Comparison of ENCODE assay signal across 17 cellular contexts in the genomic region with DNA sequence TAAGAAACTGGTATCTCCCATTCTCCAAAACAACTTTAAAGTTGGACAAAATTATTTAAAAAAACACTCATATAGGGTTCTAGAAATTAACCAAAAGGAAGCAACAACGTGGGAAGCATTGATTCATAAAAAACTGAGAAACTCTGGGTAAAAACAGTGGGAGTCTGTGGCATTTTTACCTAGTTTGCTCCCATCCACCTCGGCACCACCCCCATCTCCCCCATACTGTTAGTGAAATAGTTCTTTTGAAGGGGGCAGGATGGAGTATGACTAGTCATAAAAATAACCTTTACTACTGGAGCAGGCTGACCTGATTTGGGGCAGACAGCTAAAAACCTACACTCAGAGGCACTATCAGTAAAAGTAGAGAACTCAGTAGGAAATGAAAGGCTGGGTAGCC.
"Had no signal": no experiment of that assay in that cellular context is flagged by ENCODE, and none has a peak within 500 bp of the region (broad histone marks: within the 10 kb centered on the region; RNA-seq: fewer than 3 reads in every experiment).

No MANE protein-coding gene starts in this region.

- H3K27me3 ChIP-seq: body of pancreas, right atrium auricular region, tibial artery had no signal

- H3K9me3 ChIP-seq: body of pancreas, mucosa of descending colon, prostate gland, right atrium auricular region, tibial artery had no signal

- H3K9me3 Mint-ChIP-seq: activated naive CD8-positive, alpha-beta T cell treated with anti-CD3 and anti-CD28 coated beads, Interleukin-2, amount 10 ng/mL, durations not matched to agents 7 days and 5 days; effector memory CD8-positive, alpha-beta T cell; naive B cell; stimulated activated memory B cell treated with anti-CD40 and anti-IgM and Interleukin-4, amounts not matched to agents 10 μg/mL and 1 μg/mL and 100 μg/mL, for 72 hours had no signal

- H3K4me1 ChIP-seq: body of pancreas, prostate gland had no signal

- H3K36me3 Mint-ChIP-seq: activated naive CD8-positive, alpha-beta T cell treated with anti-CD3 and anti-CD28 coated beads, Interleukin-2, amount 10 ng/mL, durations not matched to agents 7 days and 5 days had no signal

- ATAC-seq: body of pancreas; effector memory CD8-positive, alpha-beta T cell; mucosa of descending colon; stimulated activated memory B cell treated with anti-CD40 and anti-IgM and Interleukin-4, amounts not matched to agents 10 μg/mL and 1 μg/mL and 100 μg/mL, for 72 hours had no signal

- H3K4me3 Mint-ChIP-seq: activated naive CD8-positive, alpha-beta T cell treated with anti-CD3 and anti-CD28 coated beads, Interleukin-2, amount 10 ng/mL, durations not matched to agents 7 days and 5 days; effector memory CD8-positive, alpha-beta T cell; memory B cell; neural crest cell; stimulated activated memory B cell treated with anti-CD40 and anti-IgM and Interleukin-4, amounts not matched to agents 10 μg/mL and 1 μg/mL and 100 μg/mL, for 72 hours had no signal

- H3K27me3 Mint-ChIP-seq: memory B cell; naive B cell; stimulated activated memory B cell treated with anti-CD40 and anti-IgM and Interleukin-4, amounts not matched to agents 10 μg/mL and 1 μg/mL and 100 μg/mL, for 72 hours had no signal

- H3K4me1 Mint-ChIP-seq: activated naive CD8-positive, alpha-beta T cell treated with anti-CD3 and anti-CD28 coated beads, Interleukin-2, amount 10 ng/mL, durations not matched to agents 7 days and 5 days; memory B cell; neural crest cell had no signal

- H3K36me3 ChIP-seq: prostate gland, right atrium auricular region, tibial artery had no signal

- H3K4me3 ChIP-seq: body of pancreas, mucosa of descending colon, prostate gland, right atrium auricular region, tibial artery had no signal

- H3K27ac ChIP-seq: body of pancreas, prostate gland, right atrium auricular region, tibial artery had no signal

- DNase-seq: activated CD8-positive, alpha-beta memory T cell treated with anti-CD3 and anti-CD28 coated beads for 24 hours; activated CD8-positive, alpha-beta memory T cell treated with anti-CD3 and anti-CD28 coated beads, Interleukin-2, amount 50 U/mL, for 48 hours; activated gamma-delta T cell treated with Interleukin-2 at 50 U/mL for 16 hours; activated naive CD8-positive, alpha-beta T cell treated with anti-CD3 and anti-CD28 coated beads, Interleukin-2, amount 10 ng/mL, durations not matched to agents 7 days and 5 days; body of pancreas; dermis blood vessel endothelial cell; effector memory CD8-positive, alpha-beta T cell; mucosa of descending colon; naive B cell; substantia nigra; T1000; tibial artery had no signal

- H3K27ac Mint-ChIP-seq: activated naive CD8-positive, alpha-beta T cell treated with anti-CD3 and anti-CD28 coated beads, Interleukin-2, amount 10 ng/mL, durations not matched to agents 7 days and 5 days; effector memory CD8-positive, alpha-beta T cell; memory B cell; stimulated activated memory B cell treated with anti-CD40 and anti-IgM and Interleukin-4, amounts not matched to agents 10 μg/mL and 1 μg/mL and 100 μg/mL, for 72 hours had no signal
